In the genomic region with DNA sequence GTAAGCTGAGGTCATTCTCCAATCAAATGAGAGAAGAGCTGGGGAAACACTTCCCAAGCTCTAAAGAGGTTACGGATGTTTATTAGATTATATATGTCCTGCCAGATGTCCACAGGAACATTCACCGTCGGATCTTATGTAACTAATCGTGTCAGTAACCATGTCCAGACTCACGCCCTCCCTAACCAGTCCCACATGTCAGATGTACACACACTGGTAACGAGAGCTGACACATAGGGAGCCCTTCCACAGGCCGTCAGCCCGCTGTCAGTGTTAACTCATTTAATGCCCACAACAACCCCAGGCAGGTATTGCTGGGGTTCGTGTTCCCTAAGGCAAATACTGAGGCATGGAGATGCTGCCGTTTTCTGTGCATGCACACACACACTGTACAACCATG, we compare ENCODE assay signal across 1 cellular context.
TF ChIP-seq lines count a peak whose summit lies in the region.

No MANE protein-coding gene starts in this region.

TF ChIP-seq in SK-N-SH, 30 proteins besides CTCF, POLR2A, EP300 and RAD21 (continued from another document):
- TF ChIP-seq, protein P1, sequence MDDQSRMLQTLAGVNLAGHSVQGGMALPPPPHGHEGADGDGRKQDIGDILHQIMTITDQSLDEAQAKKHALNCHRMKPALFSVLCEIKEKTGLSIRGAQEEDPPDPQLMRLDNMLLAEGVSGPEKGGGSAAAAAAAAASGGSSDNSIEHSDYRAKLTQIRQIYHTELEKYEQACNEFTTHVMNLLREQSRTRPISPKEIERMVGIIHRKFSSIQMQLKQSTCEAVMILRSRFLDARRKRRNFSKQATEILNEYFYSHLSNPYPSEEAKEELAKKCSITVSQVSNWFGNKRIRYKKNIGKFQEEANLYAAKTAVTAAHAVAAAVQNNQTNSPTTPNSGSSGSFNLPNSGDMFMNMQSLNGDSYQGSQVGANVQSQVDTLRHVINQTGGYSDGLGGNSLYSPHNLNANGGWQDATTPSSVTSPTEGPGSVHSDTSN (IDR thresholded peaks at IDR 0.05): no peak
- no peak for TF ChIP-seq SMC3 (IDR thresholded peaks at IDR 0.05; ENCODE audit: low read depth, low read length)
- TF ChIP-seq, protein P2, sequence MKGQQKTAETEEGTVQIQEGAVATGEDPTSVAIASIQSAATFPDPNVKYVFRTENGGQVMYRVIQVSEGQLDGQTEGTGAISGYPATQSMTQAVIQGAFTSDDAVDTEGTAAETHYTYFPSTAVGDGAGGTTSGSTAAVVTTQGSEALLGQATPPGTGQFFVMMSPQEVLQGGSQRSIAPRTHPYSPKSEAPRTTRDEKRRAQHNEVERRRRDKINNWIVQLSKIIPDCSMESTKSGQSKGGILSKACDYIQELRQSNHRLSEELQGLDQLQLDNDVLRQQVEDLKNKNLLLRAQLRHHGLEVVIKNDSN (IDR thresholded peaks at IDR 0.05; ENCODE audit: borderline replicate concordance, low read depth): no peak
- no peak for TF ChIP-seq FOXM1 (IDR thresholded peaks at IDR 0.05; ENCODE audit: low read depth)
- no peak for TF ChIP-seq EZH2phosphoT487 (IDR thresholded peaks at IDR 0.05; ENCODE audit: borderline replicate concordance, low read depth)
- TF ChIP-seq CHD2 (IDR thresholded peaks at IDR 0.05; ENCODE audit: low read length, partially characterized antibody): peak; percentile 89
- peak; percentile 71 for TF ChIP-seq GATA2 (CRISPR knock-in tag; IDR thresholded peaks at IDR 0.05)
- TF ChIP-seq FOSL2 (IDR thresholded peaks at IDR 0.05; ENCODE audit: borderline replicate concordance, low read depth): no peak
- peak; percentile 97 for TF ChIP-seq RCOR1 (IDR thresholded peaks at IDR 0.05; ENCODE audit: low read length)
TF ChIP-seq in SK-N-SH: peak in this region for 7.
